In genomic region chr18:61774846-61775245, GRCh38 we compare ENCODE assay signal across 27 cellular contexts.
"Had no signal": no experiment of that assay in that cellular context is flagged by ENCODE, and none has a peak within 500 bp of the region (broad histone marks: within the 10 kb centered on the region; RNA-seq: fewer than 3 reads in every experiment).

No MANE protein-coding gene starts in this region.

- ATAC-seq: effector memory CD8-positive, alpha-beta T cell; esophagus mucosa; foreskin keratinocyte; gastrocnemius medialis; gastroesophageal sphincter; heart left ventricle; heart right ventricle had no signal

- H3K27ac ChIP-seq: colonic mucosa, coronary artery, dorsolateral prefrontal cortex, epithelial cell of prostate, esophagus muscularis mucosa, esophagus squamous epithelium, foreskin keratinocyte, gastrocnemius medialis, gastroesophageal sphincter, heart left ventricle, heart right ventricle, hepatocyte had no signal

- H2AFZ ChIP-seq: hepatocyte had no signal

- H3K4me1 ChIP-seq: colonic mucosa, esophagus muscularis mucosa, esophagus squamous epithelium, foreskin keratinocyte, gastrocnemius medialis, gastroesophageal sphincter, heart left ventricle had no signal

- H3K27me3 ChIP-seq: colonic mucosa, dorsolateral prefrontal cortex, esophagus muscularis mucosa, esophagus squamous epithelium, foreskin keratinocyte, gastrocnemius medialis, gastroesophageal sphincter, heart left ventricle, heart right ventricle, hepatocyte had no signal

- H3K36me3 ChIP-seq: colonic mucosa, esophagus muscularis mucosa, esophagus squamous epithelium, gastrocnemius medialis, gastroesophageal sphincter, heart left ventricle, heart right ventricle had no signal

- H3K79me2 ChIP-seq: hepatocyte had no signal

- H3K9me3 ChIP-seq: colonic mucosa had no signal

- H3K4me3 ChIP-seq: colonic mucosa, coronary artery, dorsolateral prefrontal cortex, esophagus muscularis mucosa, esophagus squamous epithelium, gastrocnemius medialis, gastroesophageal sphincter, heart left ventricle, heart right ventricle, hepatocyte had no signal

- FAIRE-seq: endothelial cell of umbilical vein, frontal cortex had no signal

- H3K4me2 ChIP-seq: hepatocyte had no signal

- DNase-seq: colonic mucosa; cortex of kidney; dermis blood vessel endothelial cell; dorsolateral prefrontal cortex; effector CD4-positive, alpha-beta T cell; effector CD8-positive, alpha-beta T cell; effector memory CD4-positive, alpha-beta T cell; effector memory CD8-positive, alpha-beta T cell; endodermal cell; erythroblast; esophagus squamous epithelium; foreskin fibroblast; foreskin keratinocyte; foreskin melanocyte; gastrocnemius medialis; glutamatergic neuron; head of caudate nucleus; heart left ventricle; heart right ventricle had no signal
